Comparison of ENCODE assay signal across 13 cellular contexts in genomic region chr16:14669776-14670175, GRCh38. TPM values are rescaled to one million over a fixed set of nuclear protein-coding genes. Genes with fewer than 3 reads are reported as not detected.
DNase-seq lines count a peak whose midpoint lies in the region; ATAC-seq and TF ChIP-seq lines count a peak whose summit lies in the region.
"Had no signal": no experiment of that assay in that cellular context is flagged by ENCODE, and none has a peak within 500 bp of the region (broad histone marks: within the 10 kb centered on the region; RNA-seq: fewer than 3 reads in every experiment).

No MANE protein-coding gene starts in this region.

- no peaks in the 10 kb centered on the region for H3K27me3 ChIP-seq in left ventricle myocardium inferior (ENCODE audit: low read depth)
- no peaks in the 10 kb centered on the region for H3K27me3 ChIP-seq in RWPE2 (ENCODE audit: insufficient read depth, poor library complexity, severe bottlenecking)
- H3K27me3 ChIP-seq in right lobe of liver: no peaks in the 10 kb centered on the region
- H3K27me3 ChIP-seq: vagina had no signal

- H3K27ac ChIP-seq in left ventricle myocardium inferior (replicated peaks) (no peak overlapping the region), RWPE2 (ENCODE audit: poor library complexity, severe bottlenecking) (no peak overlapping the region), right lobe of liver (no peak overlapping the region)
- H3K27ac ChIP-seq: vagina, VCaP had no signal

- H3K4me1 ChIP-seq in left ventricle myocardium inferior (no peaks in the 10 kb centered on the region), RWPE2 (ENCODE audit: insufficient read depth, poor library complexity, severe bottlenecking) (no peaks in the 10 kb centered on the region), right lobe of liver (peaks cover 0 to 17% (median 3%) of the 10 kb centered on the region in 4 donors)
- H3K4me1 ChIP-seq: HAP-1, vagina had no signal

- no peak for TF ChIP-seq POLR2A in right lobe of liver (IDR thresholded peaks at IDR 0.05)

- no peak overlapping the region for H3K4me3 ChIP-seq in left ventricle myocardium inferior
- H3K4me3 ChIP-seq in RWPE2 (ENCODE audit: severe bottlenecking): no peak overlapping the region
- no peak overlapping the region for H3K4me3 ChIP-seq in right lobe of liver
- H3K4me3 ChIP-seq: HAP-1, vagina had no signal

- peak; percentile 58 for ATAC-seq in Right ventricle myocardium superior (ENCODE audit: poor library complexity)
- peak; percentile 37; the same call in 2 of the 3 replicates for ATAC-seq in RWPE2 (ENCODE audit: low read depth)
- peak; percentile 26 to 70 (median 40) for ATAC-seq in right lobe of liver
- ATAC-seq in HG02938 (IDR thresholded peaks at IDR 0.05; ENCODE audit: unreplicated experiment): no peak

- TF ChIP-seq CTCF in left ventricle myocardium inferior (IDR thresholded peaks at IDR 0.05; ENCODE audit: borderline replicate concordance): no peak
- no peak for TF ChIP-seq CTCF in RWPE2 (IDR thresholded peaks at IDR 0.05; ENCODE audit: poor library complexity, severe bottlenecking)
- TF ChIP-seq CTCF in right lobe of liver (IDR thresholded peaks at IDR 0.05): peak in 1 of 4 donors; percentile 7

- H3K9me3 ChIP-seq in left ventricle myocardium inferior (replicated peaks) (no peaks in the 10 kb centered on the region), RWPE2 (ENCODE audit: severe bottlenecking) (no peaks in the 10 kb centered on the region), right lobe of liver (no peaks in the 10 kb centered on the region)
- H3K9me3 ChIP-seq: HAP-1, vagina had no signal

- H3K36me3 ChIP-seq in left ventricle myocardium inferior (peaks cover 49% of the 10 kb centered on the region), RWPE2 (ENCODE audit: low read depth) (peaks cover 27% of the 10 kb centered on the region), right lobe of liver (peaks cover 0 to 33% (median 9%) of the 10 kb centered on the region in 4 donors)

- intact Hi-C loops in Right ventricle myocardium superior (cut with DNase I): no loop called here
- intact Hi-C loops in left ventricle myocardium inferior (cut with micrococcal nuclease): no loop called here
- intact Hi-C loops in right lobe of liver (cut with DNase I): no loop called here

- DNase-seq in Right ventricle myocardium superior (no peak), left ventricle myocardium inferior (no peak), RWPE2 (ENCODE audit: low spot score) (no peak), right lobe of liver (peak in 2 of 3 donors; percentile 50 to 60), dermis blood vessel endothelial cell (no peak), NCI-H2171 treated with DMSO at 0.1 percent for 48 hours (lab: John Stamatoyannopoulos, UW) (no peak), DMS79 treated with DMSO at 0.1 percent for 48 hours (lab: John Stamatoyannopoulos, UW) (no peak)
- DNase-seq: DMS153; stimulated activated CD4-positive, alpha-beta T cell treated with anti-CD3 and anti-CD28 coated beads, Interleukin-1b, Interleukin-23, amount 100 ng/mL, for 48 hours had no signal

- WGBS in right lobe of liver (ENCODE audit: insufficient coverage, low coverage, low lambda C conversion rate, missing lambda C conversion rate): no CpG with 5 or more reads among the region's 4 CpGs

RNA-seq across cellular contexts. Expression of gene PLA2G10, which starts 24.3 kb away (rescaled TPM):
- total RNA-seq in Right ventricle myocardium superior: not detected
- total RNA-seq in left ventricle myocardium inferior: not detected
- total RNA-seq in right lobe of liver: not detected
- not detected in 2 replicates for total RNA-seq in dermis blood vessel endothelial cell
- total RNA-seq: vagina had no signal

RNA-seq across cellular contexts. Expression of gene NPIPA3, which starts 33.4 kb away (rescaled TPM):
- total RNA-seq in Right ventricle myocardium superior (0.65 TPM), left ventricle myocardium inferior (0.85 TPM), right lobe of liver (1 to 10 TPM in 2 of 6 experiments, under 1 TPM in 1, not detected in 3; 0.86 to 1.9 (median 1.2) TPM), dermis blood vessel endothelial cell (0.17 and 0.28 TPM in 2 replicates)
- total RNA-seq: vagina had no signal

RNA-seq across cellular contexts. Expression of gene BFAR, which starts 37.0 kb away (rescaled TPM):
- total RNA-seq in Right ventricle myocardium superior: 30.5 TPM
- total RNA-seq in left ventricle myocardium inferior: 28.6 TPM
- 10 to 100 TPM; 17.4 to 31.2 (median 22.9) TPM for total RNA-seq in right lobe of liver
- total RNA-seq in dermis blood vessel endothelial cell: 114 and 117 TPM in 2 replicates

RNA-seq across cellular contexts. Expression of gene PARN, which starts 39.7 kb away (rescaled TPM):
- 16.1 TPM for total RNA-seq in Right ventricle myocardium superior
- total RNA-seq in left ventricle myocardium inferior: 16.8 TPM
- 10 to 100 TPM; 12.1 to 28.0 (median 15.6) TPM for total RNA-seq in right lobe of liver
- 23.7 and 30.7 TPM in 2 replicates for total RNA-seq in dermis blood vessel endothelial cell

Comparison
In these comparisons a context has a peak if more than half of its experiments do, and no peak if none do; other contexts are left out.
1. DNase-seq: peak in right lobe of liver (2 of 3); none in Right ventricle myocardium superior (single experiment), left ventricle myocardium inferior (single experiment), RWPE2 (single experiment), dermis blood vessel endothelial cell (single experiment), NCI-H2171 treated with DMSO at 0.1 percent for 48 hours (single experiment) and DMS79 treated with DMSO at 0.1 percent for 48 hours (single experiment).